ENCODE assay signal across 10 cellular contexts in the genomic region with DNA sequence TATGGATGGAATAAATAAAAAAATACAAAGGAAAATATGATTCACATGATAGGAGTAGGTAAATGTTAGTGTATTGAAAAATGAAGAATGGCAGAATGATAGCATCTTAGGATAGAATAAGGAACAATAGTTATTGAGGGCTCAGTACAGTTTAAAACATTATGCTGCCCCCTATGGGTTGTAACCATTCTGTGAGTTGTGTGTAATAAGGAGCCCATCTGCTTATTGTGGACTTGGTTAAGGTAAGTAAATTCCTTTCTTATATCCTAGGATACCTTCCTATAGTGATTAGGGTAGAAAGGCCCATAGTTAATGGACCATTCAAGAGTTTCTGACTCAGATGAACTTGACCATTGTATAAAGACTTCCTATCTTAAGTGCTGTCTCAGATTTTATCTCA.
DNase-seq lines count a peak whose midpoint lies in the region; ATAC-seq and TF ChIP-seq lines count a peak whose summit lies in the region.
"Had no signal": no experiment of that assay in that cellular context is flagged by ENCODE, and none has a peak within 500 bp of the region (broad histone marks: within the 10 kb centered on the region; RNA-seq: fewer than 3 reads in every experiment).

No MANE protein-coding gene starts in this region.

- H3K4me3 Mint-ChIP-seq in naive thymus-derived CD8-positive, alpha-beta T cell = no peak overlapping the region

- in situ Hi-C loops in ACHN (cut with HindIII; ENCODE audit: low pct_ligation_motif_present, low pct_unique_long_range_greater_than_20kb, low sequenced_read_pairs) = no loop called here

- ATAC-seq in GM21786 (IDR thresholded peaks at IDR 0.05; ENCODE audit: unreplicated experiment) (peak; percentile 55), left colon (no peak), psoas muscle (no peak)
- ATAC-seq in naive thymus-derived CD8-positive, alpha-beta T cell = no peak

- no peaks in the 10 kb centered on the region for H3K36me3 ChIP-seq in SJCRH30
- no peaks in the 10 kb centered on the region for H3K36me3 ChIP-seq in hepatocyte (replicated peaks; ENCODE audit: insufficient read depth, low read depth)
- H3K36me3 ChIP-seq in psoas muscle (ENCODE audit: insufficient read depth in 1 of 2, low read depth in 1 of 2) = no peaks in the 10 kb centered on the region

- H3K4me3 ChIP-seq in SJCRH30 (no peak overlapping the region), hepatocyte (no peak overlapping the region), psoas muscle (no peak overlapping the region)

- H4K20me1 ChIP-seq in hepatocyte (ENCODE audit: insufficient read depth, poor library complexity, severe bottlenecking) = no peaks in the 10 kb centered on the region

- POLR2A ChIA-PET in naive thymus-derived CD8-positive, alpha-beta T cell (lab: Charles Lee) = no interaction called here

- TF ChIP-seq CTCF in hepatocyte (IDR thresholded peaks at IDR 0.05; ENCODE audit: poor library complexity) (peak; percentile 25), psoas muscle (IDR thresholded peaks at IDR 0.05) (no peak)

- no peak overlapping the region for H2AFZ ChIP-seq in hepatocyte

- no peak overlapping the region for H3K27ac ChIP-seq in SJCRH30
- no peak overlapping the region for H3K27ac ChIP-seq in hepatocyte
- H3K27ac ChIP-seq in psoas muscle = no peak overlapping the region

- H3K36me3 Mint-ChIP-seq in naive thymus-derived CD8-positive, alpha-beta T cell = no peaks in the 10 kb centered on the region

- intact Hi-C loops in left colon (cut with DNase I, micrococcal nuclease) = no loop called here
- intact Hi-C loops in psoas muscle (cut with DNase I) = no loop called here

- no peaks in the 10 kb centered on the region for H3K79me2 ChIP-seq in hepatocyte

- DNase-seq in ACHN = peak; percentile 39
- DNase-seq in SJCRH30 = peak; percentile 22 to 75
- no peak for DNase-seq in hepatocyte (ENCODE audit: low spot score)
- DNase-seq in naive thymus-derived CD8-positive, alpha-beta T cell = no peak
- no peak for DNase-seq in left colon
- DNase-seq in psoas muscle = no peak
- DNase-seq in amniotic stem cell (lab: John Stamatoyannopoulos, UW) = no peak
- DNase-seq: DMS79, NCI-H1105 had no signal

- no peak overlapping the region for H3K4me2 ChIP-seq in hepatocyte

- peaks cover 0 to 10% (median 2%) of the 10 kb centered on the region in 9 donors for H3K9me3 Mint-ChIP-seq in naive thymus-derived CD8-positive, alpha-beta T cell

- H3K4me1 Mint-ChIP-seq in naive thymus-derived CD8-positive, alpha-beta T cell = no peaks in the 10 kb centered on the region

- H3K27me3 Mint-ChIP-seq in naive thymus-derived CD8-positive, alpha-beta T cell = no peaks in the 10 kb centered on the region

- no peaks in the 10 kb centered on the region for H3K27me3 ChIP-seq in SJCRH30
- no peaks in the 10 kb centered on the region for H3K27me3 ChIP-seq in hepatocyte
- no peaks in the 10 kb centered on the region for H3K27me3 ChIP-seq in psoas muscle (ENCODE audit: insufficient read depth in 3 of 3, low read length in 2 of 3)

- no peaks in the 10 kb centered on the region for H3K9me2 ChIP-seq in hepatocyte (replicated peaks; ENCODE audit: insufficient read depth)

- H3K27ac Mint-ChIP-seq in naive thymus-derived CD8-positive, alpha-beta T cell = no peak overlapping the region

- no peaks in the 10 kb centered on the region for H3K9me3 ChIP-seq in SJCRH30 (replicated peaks)
- no peaks in the 10 kb centered on the region for H3K9me3 ChIP-seq in hepatocyte (ENCODE audit: low read depth)
- no peaks in the 10 kb centered on the region for H3K9me3 ChIP-seq in psoas muscle

- H3K4me1 ChIP-seq in SJCRH30 (no peaks in the 10 kb centered on the region), hepatocyte (ENCODE audit: insufficient read depth) (no peaks in the 10 kb centered on the region), psoas muscle (no peaks in the 10 kb centered on the region)

Comparison
In these comparisons a context has a peak if more than half of its experiments do, and no peak if none do; other contexts are left out.
1. DNase-seq: peak in ACHN (single experiment) and SJCRH30 (2 of 2); none in hepatocyte (single experiment), naive thymus-derived CD8-positive, alpha-beta T cell (0 of 10), left colon (0 of 2), psoas muscle (0 of 2) and amniotic stem cell (single experiment).